1 cellular context compared by ENCODE assay signal in the genomic region with DNA sequence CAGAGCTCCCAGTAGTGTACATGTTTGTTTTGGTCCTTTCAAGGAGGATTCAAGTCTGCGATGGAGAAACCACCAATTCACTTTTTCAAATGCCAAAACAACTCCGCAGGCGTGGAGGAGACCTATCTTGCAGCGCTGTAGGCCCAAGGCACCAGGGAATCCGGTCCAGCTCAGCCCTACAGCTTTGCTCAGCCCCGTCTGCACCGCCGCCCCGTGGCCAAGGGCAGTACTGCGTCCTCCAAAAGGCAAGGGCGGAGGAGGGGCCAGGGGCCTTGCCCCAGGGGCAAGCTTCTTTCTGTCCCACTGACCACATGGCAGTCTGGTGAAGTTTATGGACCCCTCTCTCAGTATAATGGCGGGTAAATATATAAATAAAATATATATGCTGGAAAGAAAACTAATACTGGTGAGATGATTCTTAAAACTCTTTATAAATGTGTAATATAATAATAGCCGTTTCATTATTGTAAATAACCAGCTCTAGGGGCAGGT.
TF ChIP-seq lines count a peak whose summit lies in the region.

No MANE protein-coding gene starts in this region.

TF ChIP-seq in HEK293, 187 proteins besides CTCF, POLR2A, EP300 and RAD21 (continued from another document and continues in another):
- TF ChIP-seq ZNF513 (tag by site-specific recombination; IDR thresholded peaks at IDR 0.05) (no peak), ZNF610 (tag by site-specific recombination; IDR thresholded peaks at IDR 0.05; ENCODE audit: borderline replicate concordance) (no peak), ZBTB48 (tag by site-specific recombination; IDR thresholded peaks at IDR 0.05) (peak; percentile 77), ZBTB6 (tag by site-specific recombination; IDR thresholded peaks at IDR 0.05) (no peak), ZNF843 (tag by site-specific recombination; IDR thresholded peaks at IDR 0.05) (no peak), ZNF488 (tag by site-specific recombination; IDR thresholded peaks at IDR 0.05) (no peak), ZNF2 (tag by site-specific recombination; IDR thresholded peaks at IDR 0.05) (0 out of 2 replicates have a peak, but pooled peaks have one; percentile 67), ZBTB8A (tag by site-specific recombination; IDR thresholded peaks at IDR 0.05) (peak; percentile 34; the same call in 1 of the 2 replicates), ZNF248 (tag by site-specific recombination; IDR thresholded peaks at IDR 0.05) (no peak), ZNF549 (tag by site-specific recombination; IDR thresholded peaks at IDR 0.05) (no peak), ZNF624 (tag by site-specific recombination; IDR thresholded peaks at IDR 0.05) (no peak), ZNF561 (tag by site-specific recombination; IDR thresholded peaks at IDR 0.05; ENCODE audit: borderline replicate concordance) (no peak), ZNF768 (tag by site-specific recombination; IDR thresholded peaks at IDR 0.05) (no peak), ZNF510 (tag by site-specific recombination; IDR thresholded peaks at IDR 0.05; ENCODE audit: insufficient replicate concordance) (no peak), ZBTB17 (tag by site-specific recombination; IDR thresholded peaks at IDR 0.05) (peak; percentile 46; the same call in 1 of the 2 replicates), ZSCAN23 (tag by site-specific recombination; IDR thresholded peaks at IDR 0.05) (no peak), MZF1 (tag by site-specific recombination; IDR thresholded peaks at IDR 0.05; ENCODE audit: borderline replicate concordance) (no peak), ZBTB44 (tag by site-specific recombination; IDR thresholded peaks at IDR 0.05) (no peak), ZNF600 (tag by site-specific recombination; IDR thresholded peaks at IDR 0.05) (peak; percentile 78), ZNF112 (tag by site-specific recombination; IDR thresholded peaks at IDR 0.05) (no peak), ZNF585B (tag by site-specific recombination; IDR thresholded peaks at IDR 0.05) (no peak), ZNF558 (tag by site-specific recombination; IDR thresholded peaks at IDR 0.05) (no peak), BCL11B (tag by site-specific recombination; IDR thresholded peaks at IDR 0.05; ENCODE audit: low read depth) (0 out of 2 replicates have a peak, but pooled peaks have one; percentile 64), ZNF266 (tag by site-specific recombination; IDR thresholded peaks at IDR 0.05; ENCODE audit: low read depth) (no peak), ZNF677 (tag by site-specific recombination; IDR thresholded peaks at IDR 0.05) (no peak), ZNF76 (tag by site-specific recombination; IDR thresholded peaks at IDR 0.05; ENCODE audit: borderline replicate concordance, low read depth) (no peak), BCL11A (tag by site-specific recombination; IDR thresholded peaks at IDR 0.05; ENCODE audit: low read depth) (no peak), ZBTB26 (tag by site-specific recombination; optimal IDR thresholded peaks at IDR 0.05) (no peak), PATZ1 (tag by site-specific recombination; IDR thresholded peaks at IDR 0.05) (peak; percentile 43; the same call in 1 of the 2 replicates), ZBTB20 (tag by site-specific recombination; IDR thresholded peaks at IDR 0.05) (no peak), ZNF830 (tag by site-specific recombination; IDR thresholded peaks at IDR 0.05; ENCODE audit: low read depth) (no peak), ZIC2 (tag by site-specific recombination; IDR thresholded peaks at IDR 0.05) (no peak), ZBTB1 (tag by site-specific recombination; IDR thresholded peaks at IDR 0.05) (no peak), ZNF140 (tag by site-specific recombination; IDR thresholded peaks at IDR 0.05) (no peak), ZNF654 (tag by site-specific recombination; IDR thresholded peaks at IDR 0.05; ENCODE audit: low read depth) (peak; percentile 68), ZNF16 (tag by site-specific recombination; IDR thresholded peaks at IDR 0.05; ENCODE audit: low read depth) (no peak), GLIS1 (tag by site-specific recombination; IDR thresholded peaks at IDR 0.05) (no peak), ZNF10 (tag by site-specific recombination; IDR thresholded peaks at IDR 0.05) (no peak), SCRT1 (tag by site-specific recombination; IDR thresholded peaks at IDR 0.05; ENCODE audit: borderline replicate concordance) (no peak), ZNF24 (tag by site-specific recombination; IDR thresholded peaks at IDR 0.05) (no peak), ZFP69B (tag by site-specific recombination; IDR thresholded peaks at IDR 0.05) (no peak), MEIS1 (CRISPR knock-in tag; IDR thresholded peaks at IDR 0.05; ENCODE audit: borderline replicate concordance) (no peak), ZEB2 (tag by site-specific recombination; IDR thresholded peaks at IDR 0.05) (peak; percentile 29; the same call in 1 of the 2 replicates)
- TF ChIP-seq, protein P1, sequence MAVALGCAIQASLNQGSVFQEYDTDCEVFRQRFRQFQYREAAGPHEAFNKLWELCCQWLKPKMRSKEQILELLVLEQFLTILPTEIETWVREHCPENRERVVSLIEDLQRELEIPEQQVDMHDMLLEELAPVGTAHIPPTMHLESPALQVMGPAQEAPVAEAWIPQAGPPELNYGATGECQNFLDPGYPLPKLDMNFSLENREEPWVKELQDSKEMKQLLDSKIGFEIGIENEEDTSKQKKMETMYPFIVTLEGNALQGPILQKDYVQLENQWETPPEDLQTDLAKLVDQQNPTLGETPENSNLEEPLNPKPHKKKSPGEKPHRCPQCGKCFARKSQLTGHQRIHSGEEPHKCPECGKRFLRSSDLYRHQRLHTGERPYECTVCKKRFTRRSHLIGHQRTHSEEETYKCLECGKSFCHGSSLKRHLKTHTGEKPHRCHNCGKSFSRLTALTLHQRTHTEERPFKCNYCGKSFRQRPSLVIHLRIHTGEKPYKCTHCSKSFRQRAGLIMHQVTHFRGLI (tag by site-specific recombination; IDR thresholded peaks at IDR 0.05) = peak; percentile 71; the same call in 1 of the 2 replicates
- TF ChIP-seq, protein P2, sequence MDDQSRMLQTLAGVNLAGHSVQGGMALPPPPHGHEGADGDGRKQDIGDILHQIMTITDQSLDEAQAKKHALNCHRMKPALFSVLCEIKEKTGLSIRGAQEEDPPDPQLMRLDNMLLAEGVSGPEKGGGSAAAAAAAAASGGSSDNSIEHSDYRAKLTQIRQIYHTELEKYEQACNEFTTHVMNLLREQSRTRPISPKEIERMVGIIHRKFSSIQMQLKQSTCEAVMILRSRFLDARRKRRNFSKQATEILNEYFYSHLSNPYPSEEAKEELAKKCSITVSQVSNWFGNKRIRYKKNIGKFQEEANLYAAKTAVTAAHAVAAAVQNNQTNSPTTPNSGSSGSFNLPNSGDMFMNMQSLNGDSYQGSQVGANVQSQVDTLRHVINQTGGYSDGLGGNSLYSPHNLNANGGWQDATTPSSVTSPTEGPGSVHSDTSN (CRISPR knock-in tag; IDR thresholded peaks at IDR 0.05) = 0 out of 2 replicates have a peak, but pooled peaks have one; percentile 41
- TF ChIP-seq, protein P3, sequence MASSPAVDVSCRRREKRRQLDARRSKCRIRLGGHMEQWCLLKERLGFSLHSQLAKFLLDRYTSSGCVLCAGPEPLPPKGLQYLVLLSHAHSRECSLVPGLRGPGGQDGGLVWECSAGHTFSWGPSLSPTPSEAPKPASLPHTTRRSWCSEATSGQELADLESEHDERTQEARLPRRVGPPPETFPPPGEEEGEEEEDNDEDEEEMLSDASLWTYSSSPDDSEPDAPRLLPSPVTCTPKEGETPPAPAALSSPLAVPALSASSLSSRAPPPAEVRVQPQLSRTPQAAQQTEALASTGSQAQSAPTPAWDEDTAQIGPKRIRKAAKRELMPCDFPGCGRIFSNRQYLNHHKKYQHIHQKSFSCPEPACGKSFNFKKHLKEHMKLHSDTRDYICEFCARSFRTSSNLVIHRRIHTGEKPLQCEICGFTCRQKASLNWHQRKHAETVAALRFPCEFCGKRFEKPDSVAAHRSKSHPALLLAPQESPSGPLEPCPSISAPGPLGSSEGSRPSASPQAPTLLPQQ (tag by site-specific recombination; IDR thresholded peaks at IDR 0.05) = no peak
- TF ChIP-seq, protein P4, sequence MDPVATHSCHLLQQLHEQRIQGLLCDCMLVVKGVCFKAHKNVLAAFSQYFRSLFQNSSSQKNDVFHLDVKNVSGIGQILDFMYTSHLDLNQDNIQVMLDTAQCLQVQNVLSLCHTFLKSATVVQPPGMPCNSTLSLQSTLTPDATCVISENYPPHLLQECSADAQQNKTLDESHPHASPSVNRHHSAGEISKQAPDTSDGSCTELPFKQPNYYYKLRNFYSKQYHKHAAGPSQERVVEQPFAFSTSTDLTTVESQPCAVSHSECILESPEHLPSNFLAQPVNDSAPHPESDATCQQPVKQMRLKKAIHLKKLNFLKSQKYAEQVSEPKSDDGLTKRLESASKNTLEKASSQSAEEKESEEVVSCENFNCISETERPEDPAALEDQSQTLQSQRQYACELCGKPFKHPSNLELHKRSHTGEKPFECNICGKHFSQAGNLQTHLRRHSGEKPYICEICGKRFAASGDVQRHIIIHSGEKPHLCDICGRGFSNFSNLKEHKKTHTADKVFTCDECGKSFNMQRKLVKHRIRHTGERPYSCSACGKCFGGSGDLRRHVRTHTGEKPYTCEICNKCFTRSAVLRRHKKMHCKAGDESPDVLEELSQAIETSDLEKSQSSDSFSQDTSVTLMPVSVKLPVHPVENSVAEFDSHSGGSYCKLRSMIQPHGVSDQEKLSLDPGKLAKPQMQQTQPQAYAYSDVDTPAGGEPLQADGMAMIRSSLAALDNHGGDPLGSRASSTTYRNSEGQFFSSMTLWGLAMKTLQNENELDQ (tag by site-specific recombination; IDR thresholded peaks at IDR 0.05; ENCODE audit: low read depth) = no peak
